8 cellular contexts compared by ENCODE assay signal in the genomic region with DNA sequence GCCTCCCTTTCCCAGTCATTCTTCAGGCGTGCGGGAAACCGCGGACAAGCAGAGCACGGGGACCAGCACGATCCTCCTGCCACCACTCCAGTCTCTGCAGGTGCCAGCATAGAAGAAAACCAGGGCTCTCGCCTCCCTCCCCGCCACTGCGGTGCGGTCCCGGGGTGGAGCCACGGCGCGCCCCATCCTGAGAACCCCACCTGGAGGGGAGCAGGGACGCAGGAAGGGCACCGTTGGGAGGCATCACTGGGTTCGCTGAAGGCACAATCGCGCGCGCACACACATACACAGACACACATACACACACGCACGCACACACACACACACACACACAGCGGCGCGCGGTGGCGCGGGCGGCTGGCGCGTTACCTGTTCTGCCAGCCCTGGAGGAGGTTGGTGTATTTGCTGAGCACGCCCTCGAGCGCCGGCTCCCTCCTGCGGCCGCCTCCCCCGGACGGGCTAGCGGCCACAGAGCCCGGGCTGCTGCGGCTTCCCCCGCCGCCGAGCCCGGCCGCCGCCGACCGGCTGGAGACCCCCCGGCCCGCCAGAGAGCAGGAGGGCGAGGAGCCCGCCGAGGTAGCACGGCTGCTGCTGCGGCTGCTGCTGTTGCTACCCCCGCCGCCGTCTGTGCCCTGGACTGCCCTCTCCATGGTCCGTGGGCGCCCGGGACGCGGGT. TPM values are rescaled to one million over a fixed set of nuclear protein-coding genes. Genes with fewer than 3 reads are reported as not detected.
DNase-seq lines count a peak whose midpoint lies in the region; ATAC-seq and TF ChIP-seq lines count a peak whose summit lies in the region.

No MANE protein-coding gene starts in this region.

- no peak for TF ChIP-seq EP300 in gastroesophageal sphincter (IDR thresholded peaks at IDR 0.05)

- H3K27me3 Mint-ChIP-seq in activated T-helper 17 cell treated with anti-CD3 and anti-CD28 coated beads, Interleukin-2, amount 50 U/mL, for 72 hours: peaks cover 53% of the 10 kb centered on the region

- TF ChIP-seq CTCF in gastroesophageal sphincter (IDR thresholded peaks at IDR 0.05): peak in 2 of 4 experiments; percentile 14 to 28

- DNase-seq in GM03348 (ENCODE audit: low spot score) (peak; percentile 15), NT2/D1 (ENCODE audit: low read depth, low spot score) (no peak), nucleus accumbens (lab: John Stamatoyannopoulos, UW) (peak in 41 of 56 donors; percentile 1 to 70 (median 37)), OCI-M1 (lab: John Stamatoyannopoulos, UW) (no peak)

- H3K27me3 ChIP-seq in NT2/D1 (ENCODE audit: insufficient read depth, insufficient read length) (peaks cover 26% of the 10 kb centered on the region), gastroesophageal sphincter (no peaks in the 10 kb centered on the region)

- H3K4me3 Mint-ChIP-seq in activated T-helper 17 cell treated with anti-CD3 and anti-CD28 coated beads, Interleukin-2, amount 50 U/mL, for 72 hours: peak overlapping the region; percentile 75

- 0% methylated on average over 1 to 2 of the region's 66 CpGs for WGBS in gastroesophageal sphincter (ENCODE audit: low coverage in 1 of 2), 2 donors

- peaks cover 35% of the 10 kb centered on the region for H3K36me3 ChIP-seq in NT2/D1 (ENCODE audit: insufficient read depth, insufficient read length, low read length)
- H3K36me3 ChIP-seq in gastroesophageal sphincter: no peaks in the 10 kb centered on the region

- H3K4me1 Mint-ChIP-seq in activated T-helper 17 cell treated with anti-CD3 and anti-CD28 coated beads, Interleukin-2, amount 50 U/mL, for 72 hours: peaks cover 13% of the 10 kb centered on the region

- H3K36me3 Mint-ChIP-seq in activated T-helper 17 cell treated with anti-CD3 and anti-CD28 coated beads, Interleukin-2, amount 50 U/mL, for 72 hours (ENCODE audit: low read depth): peaks cover 9% of the 10 kb centered on the region

- H3K27ac ChIP-seq in gastroesophageal sphincter: peak overlapping the region; percentile 41 to 88 (median 85)

- ATAC-seq in HG02885 (IDR thresholded peaks at IDR 0.05; ENCODE audit: poor library complexity, unreplicated experiment): peak; percentile 45
- ATAC-seq in activated T-helper 17 cell treated with anti-CD3 and anti-CD28 coated beads, Interleukin-2, amount 50 U/mL, for 72 hours (replicated peaks): peak; percentile 42
- ATAC-seq in gastroesophageal sphincter: peak; percentile 53
- no peak for ATAC-seq in GM18870 (IDR thresholded peaks at IDR 0.05; ENCODE audit: unreplicated experiment)

- no peaks in the 10 kb centered on the region for H3K4me1 ChIP-seq in NT2/D1 (ENCODE audit: insufficient read depth, insufficient read length)
- H3K4me1 ChIP-seq in gastroesophageal sphincter: peaks cover 0 to 21% (median 8%) of the 10 kb centered on the region in 3 donors

- H3K9me3 ChIP-seq in NT2/D1 (ENCODE audit: insufficient read depth, low read length) (no peaks in the 10 kb centered on the region), gastroesophageal sphincter (no peaks in the 10 kb centered on the region)

- peak overlapping the region; percentile 78 for H3K4me3 ChIP-seq in NT2/D1 (ENCODE audit: insufficient read length, low read depth)
- peak overlapping the region; percentile 60 to 63 for H3K4me3 ChIP-seq in gastroesophageal sphincter

- no peak overlapping the region for H3K27ac Mint-ChIP-seq in activated T-helper 17 cell treated with anti-CD3 and anti-CD28 coated beads, Interleukin-2, amount 50 U/mL, for 72 hours

- no peak for TF ChIP-seq POLR2A in gastroesophageal sphincter (IDR thresholded peaks at IDR 0.05)

- no peaks in the 10 kb centered on the region for H3K9me3 Mint-ChIP-seq in activated T-helper 17 cell treated with anti-CD3 and anti-CD28 coated beads, Interleukin-2, amount 50 U/mL, for 72 hours

- peak overlapping the region; percentile 90 for H3K9ac ChIP-seq in NT2/D1 (ENCODE audit: insufficient read length, low read depth)

RNA-seq across cellular contexts. Expression of gene OSBPL10, which starts 0.4 kb away (rescaled TPM):
- 10 to 100 TPM in 1 of 2 donors, under 1 TPM in 1; 0.90 to 11.5 TPM for total RNA-seq in activated T-helper 17 cell treated with anti-CD3 and anti-CD28 coated beads, Interleukin-2, amount 50 U/mL, for 72 hours
- total RNA-seq in gastroesophageal sphincter: 10 to 100 TPM in 2 of 4 donors, 1 to 10 TPM in 2; 7.9 to 25.5 (median 11.8) TPM

RNA-seq across cellular contexts. Expression of gene ZNF860, which starts 0.9 kb away (rescaled TPM):
- under 1 TPM in 1 of 2 donors, not detected in 1; 0.91 TPM for total RNA-seq in activated T-helper 17 cell treated with anti-CD3 and anti-CD28 coated beads, Interleukin-2, amount 50 U/mL, for 72 hours
- under 1 TPM; 0.08 to 0.96 (median 0.36) TPM for total RNA-seq in gastroesophageal sphincter

Comparison
In these comparisons a context has a peak if more than half of its experiments do, and no peak if none do; other contexts are left out.
1. DNase-seq: peak in GM03348 (single experiment) and nucleus accumbens (41 of 56); none in NT2/D1 (single experiment) and OCI-M1 (single experiment).